ENCODE assay signal across 8 cellular contexts in the genomic region with DNA sequence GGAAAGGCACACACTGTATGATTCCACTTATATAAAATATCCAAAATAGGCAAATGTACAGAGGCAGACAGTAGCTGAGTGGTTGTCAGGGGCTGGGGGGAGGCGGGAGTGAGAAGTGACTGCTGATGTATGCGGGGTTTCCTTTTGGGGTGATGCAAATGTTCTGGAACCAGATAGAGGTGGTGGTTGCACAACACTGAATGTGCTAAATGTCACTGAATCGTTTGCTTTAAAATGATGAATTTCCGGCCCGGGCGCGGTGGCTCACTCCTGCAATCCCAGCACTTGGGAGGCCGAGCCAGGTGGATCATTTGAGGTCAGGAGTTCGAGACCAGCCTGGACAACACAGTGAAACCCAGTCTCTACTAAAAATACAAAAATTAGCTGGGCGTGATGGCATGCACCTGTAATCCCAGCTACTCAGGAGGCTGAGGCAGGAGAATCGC. TPM values are rescaled to one million over a fixed set of nuclear protein-coding genes. Genes with fewer than 3 reads are reported as not detected.
DNase-seq lines count a peak whose midpoint lies in the region; ATAC-seq and TF ChIP-seq lines count a peak whose summit lies in the region.
"Not testable (repeated sequence)": the region's sequence is repeated elsewhere in the genome, so short reads cannot be mapped to it uniquely, and the experiment has no call there.

No MANE protein-coding gene starts in this region.

- H3K4me3 Mint-ChIP-seq in activated CD8-positive, alpha-beta T cell treated with anti-CD3 and anti-CD28 coated beads, Interleukin-2, amount 10 ng/mL, durations not matched to agents 7 days and 5 days: peak overlapping the region; percentile 55
- peak overlapping the region; percentile 49 to 95 (median 74) for H3K4me3 Mint-ChIP-seq in naive thymus-derived CD4-positive, alpha-beta T cell

- intact Hi-C loops in OCI-LY7 (cut with micrococcal nuclease; ENCODE audit: unreplicated experiment); naive thymus-derived CD4-positive, alpha-beta T cell (cut with micrococcal nuclease): not testable (repeated sequence)

- not testable (repeated sequence) for H3K27me3 Mint-ChIP-seq in activated CD8-positive, alpha-beta T cell treated with anti-CD3 and anti-CD28 coated beads, Interleukin-2, amount 10 ng/mL, durations not matched to agents 7 days and 5 days (ENCODE audit: low read depth); naive thymus-derived CD4-positive, alpha-beta T cell

- H3K27me3 ChIP-seq in naive thymus-derived CD4-positive, alpha-beta T cell (ENCODE audit: control insufficient read depth in 2 of 2, insufficient read depth in 2 of 2, low read length in 2 of 2): not testable (repeated sequence)

- not testable (repeated sequence) for H3K9me2 ChIP-seq in OCI-LY7 (ENCODE audit: insufficient read depth, low read length)

- H3K9me3 ChIP-seq in OCI-LY7 (ENCODE audit: low read length); naive thymus-derived CD4-positive, alpha-beta T cell (ENCODE audit: control insufficient read depth in 2 of 3, low read length in 3 of 3): not testable (repeated sequence)

- not testable (repeated sequence) for H4K20me1 ChIP-seq in OCI-LY7 (ENCODE audit: insufficient read depth, low read length)

- peaks cover 77% of the 10 kb centered on the region for H3K4me1 Mint-ChIP-seq in activated CD8-positive, alpha-beta T cell treated with anti-CD3 and anti-CD28 coated beads, Interleukin-2, amount 10 ng/mL, durations not matched to agents 7 days and 5 days (ENCODE audit: low read depth)
- peaks cover 41 to 89% (median 69%) of the 10 kb centered on the region in 7 donors for H3K4me1 Mint-ChIP-seq in naive thymus-derived CD4-positive, alpha-beta T cell

- H3K9me3 Mint-ChIP-seq in activated CD8-positive, alpha-beta T cell treated with anti-CD3 and anti-CD28 coated beads, Interleukin-2, amount 10 ng/mL, durations not matched to agents 7 days and 5 days (ENCODE audit: insufficient read depth); naive thymus-derived CD4-positive, alpha-beta T cell: not testable (repeated sequence)

- not testable (repeated sequence) for H3K36me3 ChIP-seq in OCI-LY7 (ENCODE audit: insufficient read depth, low read length); naive thymus-derived CD4-positive, alpha-beta T cell (ENCODE audit: control insufficient read depth in 2 of 3, insufficient read depth in 3 of 3, low read length in 3 of 3)

- H3K4me1 ChIP-seq in OCI-LY7 (ENCODE audit: insufficient read depth, low read length, poor library complexity, severe bottlenecking): peaks cover 81% of the 10 kb centered on the region
- H3K4me1 ChIP-seq in naive thymus-derived CD4-positive, alpha-beta T cell (ENCODE audit: control insufficient read depth in 2 of 2, insufficient read depth in 2 of 2, low read length in 2 of 2): peaks cover 68 to 83% of the 10 kb centered on the region in 2 donors

- peak overlapping the region; percentile 99 for H3K27ac Mint-ChIP-seq in activated CD8-positive, alpha-beta T cell treated with anti-CD3 and anti-CD28 coated beads, Interleukin-2, amount 10 ng/mL, durations not matched to agents 7 days and 5 days
- H3K27ac Mint-ChIP-seq in naive thymus-derived CD4-positive, alpha-beta T cell: peak overlapping the region; percentile 92 to 99 (median 97)

- CTCF ChIA-PET in OCI-LY7 (lab: Charles Lee; ENCODE audit: unreplicated experiment): interaction anchor here (0.6 kb wide), 2 partner anchors 149 to 165 kb away, joined by 3 to 6 read pairs; no protein-coding TSS in a partner anchor
- CTCF ChIA-PET in activated CD8-positive, alpha-beta T cell treated with anti-CD3 and anti-CD28 coated beads, Interleukin-2, amount 10 ng/mL, durations not matched to agents 7 days and 5 days (lab: Charles Lee): interaction anchor here (1.2 to 1.7 kb wide), 5 partner anchors 9 to 81 kb away, joined by 3 to 4 read pairs (median 3); a partner anchor contains a TSS
- CTCF ChIA-PET in naive thymus-derived CD4-positive, alpha-beta T cell (lab: Charles Lee): interaction anchor here (0.6 to 3.7 kb wide), 7 partner anchors 9 to 651 kb away, joined by 3 to 16 read pairs (median 6); a partner anchor contains a TSS

- POLR2A ChIA-PET in OCI-LY7 (lab: Charles Lee): interaction anchor here (0.6 to 3.4 kb wide), 8 partner anchors 9 to 822 kb away, joined by 3 to 24 read pairs (median 4); a partner anchor contains a TSS
- POLR2A ChIA-PET in activated CD8-positive, alpha-beta T cell treated with anti-CD3 and anti-CD28 coated beads, Interleukin-2, amount 10 ng/mL, durations not matched to agents 7 days and 5 days (lab: Charles Lee): interaction anchor here (0.6 to 5.4 kb wide), 4 partner anchors 15 to 63 kb away, joined by 3 to 38 read pairs (median 8); a partner anchor contains a TSS
- POLR2A ChIA-PET in naive thymus-derived CD4-positive, alpha-beta T cell (lab: Charles Lee): interaction anchor here (0.7 to 15.6 kb wide), 13 partner anchors 9 to 192 kb away, joined by 3 to 169 read pairs (median 5); a partner anchor contains a TSS

- H3K27ac ChIP-seq in OCI-LY7 (ENCODE audit: low read depth, low read length, poor library complexity, severe bottlenecking): peak overlapping the region; percentile 97
- peak overlapping the region; percentile 82 for H3K27ac ChIP-seq in naive thymus-derived CD4-positive, alpha-beta T cell (ENCODE audit: low read depth, low read length)

- peaks cover 14% of the 10 kb centered on the region for H3K36me3 Mint-ChIP-seq in activated CD8-positive, alpha-beta T cell treated with anti-CD3 and anti-CD28 coated beads, Interleukin-2, amount 10 ng/mL, durations not matched to agents 7 days and 5 days (ENCODE audit: low read depth)
- peaks cover 0 to 11% (median 5%) of the 10 kb centered on the region in 5 donors for H3K36me3 Mint-ChIP-seq in naive thymus-derived CD4-positive, alpha-beta T cell

- DNase-seq in AML-193 (lab: John Stamatoyannopoulos, UW) (peak; percentile 79 to 82), OCI-LY7 (ENCODE audit: low spot score) (peak; percentile 85), fibroblast of villous mesenchyme (ENCODE audit: low read depth) (peak; percentile 76)
- peak; percentile 82 for DNase-seq in activated CD8-positive, alpha-beta T cell treated with anti-CD3 and anti-CD28 coated beads, Interleukin-2, amount 10 ng/mL, durations not matched to agents 7 days and 5 days
- DNase-seq in activated naive CD8-positive, alpha-beta T cell treated with anti-CD3 and anti-CD28 coated beads, Interleukin-2, amount 50 U/mL, for 16 hours (ENCODE audit: low read depth, low spot score): peak; percentile 29
- DNase-seq in naive thymus-derived CD4-positive, alpha-beta T cell: peak in 7 of 9 donors; percentile 24 to 77 (median 55)
- DNase-seq in stimulated activated CD8-positive, alpha-beta memory T cell treated with anti-CD3 and anti-CD28 coated beads, Interleukin-12 subunit alpha, Interleukin-12 subunit beta, amount 100 ng/mL, for 4 hours (ENCODE audit: low read depth): peak; percentile 54

- H3K4me2 ChIP-seq in OCI-LY7 (ENCODE audit: low read length): peak overlapping the region; percentile 98

- peak; percentile 53 for ATAC-seq in GM21737 (IDR thresholded peaks at IDR 0.05; ENCODE audit: unreplicated experiment)
- ATAC-seq in activated CD8-positive, alpha-beta T cell treated with anti-CD3 and anti-CD28 coated beads, Interleukin-2, amount 10 ng/mL, durations not matched to agents 7 days and 5 days: peak; percentile 37
- ATAC-seq in naive thymus-derived CD4-positive, alpha-beta T cell: peak; percentile 76

- not testable (repeated sequence) for TF ChIP-seq CTCF in OCI-LY7 (conservative IDR thresholded peaks at IDR 0.05; ENCODE audit: low read length); fibroblast of villous mesenchyme (IDR thresholded peaks at IDR 0.05; ENCODE audit: insufficient read depth, low read depth, low read length)

- peak overlapping the region; percentile 53 for H3K4me3 ChIP-seq in OCI-LY7 (ENCODE audit: low read depth, low read length, poor library complexity, severe bottlenecking)
- not testable (repeated sequence) for H3K4me3 ChIP-seq in fibroblast of villous mesenchyme (ENCODE audit: low read depth, low read length); naive thymus-derived CD4-positive, alpha-beta T cell (ENCODE audit: low read length)

- not testable (repeated sequence) for BruUV-seq in OCI-LY7 (replicated peaks; lab: Mats Ljungman, UMichigan)

- H3K79me2 ChIP-seq in OCI-LY7 (ENCODE audit: insufficient read depth, low read depth, low read length): not testable (repeated sequence)

- H2AFZ ChIP-seq in OCI-LY7 (ENCODE audit: low read length): peak overlapping the region; percentile 5; the same call in 1 of the 2 replicates

RNA-seq across cellular contexts. Expression of a gene that starts 2.4 kb away (rescaled TPM):
- total RNA-seq in OCI-LY7 (2014; rRNA removed; shearing (Covaris generic)): 6.0 and 7.7 TPM in 2 replicates
- total RNA-seq in OCI-LY7 (2022) (26.0 and 41.7 TPM in 2 replicates), fibroblast of villous mesenchyme (0.64 and 1.3 TPM in 2 replicates)
- 10 to 100 TPM; 75.2 to 78.6 TPM for total RNA-seq in activated CD8-positive, alpha-beta T cell treated with anti-CD3 and anti-CD28 coated beads, Interleukin-2, amount 10 ng/mL, durations not matched to agents 7 days and 5 days
- total RNA-seq in naive thymus-derived CD4-positive, alpha-beta T cell: 100 to 1,000 TPM in 1 of 5 experiments, 10 to 100 TPM in 4; 17.7 to 110 (median 25.0) TPM
- polyA plus RNA-seq in naive thymus-derived CD4-positive, alpha-beta T cell: 10 to 100 TPM; 17.6 to 24.1 TPM

RNA-seq across cellular contexts. Expression of a gene that starts 8.5 kb away (rescaled TPM):
- 14.3 and 14.8 TPM in 2 replicates for total RNA-seq in OCI-LY7 (2014; rRNA removed; shearing (Covaris generic))
- total RNA-seq in OCI-LY7 (2022) (31.0 and 31.4 TPM in 2 replicates), fibroblast of villous mesenchyme (1.9 and 3.0 TPM in 2 replicates)
- total RNA-seq in activated CD8-positive, alpha-beta T cell treated with anti-CD3 and anti-CD28 coated beads, Interleukin-2, amount 10 ng/mL, durations not matched to agents 7 days and 5 days: 10 to 100 TPM; 22.9 to 25.1 TPM
- total RNA-seq in naive thymus-derived CD4-positive, alpha-beta T cell: 10 to 100 TPM; 36.0 to 58.7 (median 50.6) TPM
- 10 to 100 TPM; 10.2 to 20.3 TPM for polyA plus RNA-seq in naive thymus-derived CD4-positive, alpha-beta T cell

Comparison
In these comparisons a context has a peak if more than half of its experiments do, and no peak if none do; other contexts are left out.
1. DNase-seq: peak in every context shown above with its lines; median percentile 85 in OCI-LY7; 82 in activated CD8-positive, alpha-beta T cell treated with anti-CD3 and anti-CD28 coated beads, Interleukin-2, amount 10 ng/mL, durations not matched to agents 7 days and 5 days; 80 in AML-193; 76 in fibroblast of villous mesenchyme; 55 in naive thymus-derived CD4-positive, alpha-beta T cell; 54 in stimulated activated CD8-positive, alpha-beta memory T cell treated with anti-CD3 and anti-CD28 coated beads, Interleukin-12 subunit alpha, Interleukin-12 subunit beta, amount 100 ng/mL, for 4 hours; 29 in activated naive CD8-positive, alpha-beta T cell treated with anti-CD3 and anti-CD28 coated beads, Interleukin-2, amount 50 U/mL, for 16 hours.